In the genomic region with DNA sequence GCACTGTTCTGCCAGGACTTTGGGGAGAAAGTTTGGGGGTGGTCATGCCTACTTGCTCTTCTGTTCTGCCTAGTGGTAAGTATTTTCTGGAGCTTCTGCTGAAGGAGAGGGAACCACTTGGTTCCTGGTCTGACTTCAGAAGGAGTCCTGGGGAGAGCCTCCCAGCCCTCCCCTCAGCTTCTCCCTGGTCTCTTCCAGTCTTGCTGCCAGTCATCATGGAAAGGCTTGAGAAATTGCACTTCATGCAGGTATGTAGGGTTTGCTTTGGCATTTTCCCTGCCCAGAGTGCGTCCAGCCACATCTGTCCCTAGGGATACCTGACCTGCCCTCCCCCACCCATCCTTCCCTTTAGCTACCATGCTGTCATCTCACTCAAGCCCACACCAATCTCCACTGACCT, we compare ENCODE assay signal across 17 cellular contexts. TPM values are rescaled to one million over a fixed set of nuclear protein-coding genes. Genes with fewer than 3 reads are reported as not detected.
DNase-seq lines count a peak whose midpoint lies in the region; TF ChIP-seq lines count a peak whose summit lies in the region.
"Had no signal": no experiment of that assay in that cellular context is flagged by ENCODE, and none has a peak within 500 bp of the region (broad histone marks: within the 10 kb centered on the region; RNA-seq: fewer than 3 reads in every experiment).

No MANE protein-coding gene starts in this region.

- no peaks in the 10 kb centered on the region for H3K9me3 ChIP-seq in HEK293 (ENCODE audit: control insufficient read depth, insufficient read depth, low read depth, low read length)
- no peaks in the 10 kb centered on the region for H3K9me3 ChIP-seq in PC-9 (ENCODE audit: insufficient read depth, low read depth)
- H3K9me3 ChIP-seq: BLaER1, Caco-2, HAP-1 had no signal

- no TSS peak for BruUV-seq in PC-9 (replicated peaks; lab: Mats Ljungman, UMichigan)

- DNase-seq in activated T-cell treated with anti-CD3 and anti-CD28 coated beads, Interleukin-2, amount 50 U/mL, for 24 hours, result peak; percentile 11
- no peak for DNase-seq in activated T-cell treated with anti-CD3 and anti-CD28 coated beads, Interleukin-2, amount 50 U/mL, for 48 hours
- no peak for DNase-seq in nephron progenitor cell
- DNase-seq in PC-9, result no peak
- DNase-seq in effector CD4-positive, alpha-beta T cell, result no peak
- DNase-seq: CD4-positive, CD25-positive, alpha-beta regulatory T cell; CD8-positive, alpha-beta T cell; DMS153; DND-41; GOT3 had no signal

- H3K27me3 ChIP-seq in PC-9 (ENCODE audit: insufficient read depth, low read depth), result no peaks in the 10 kb centered on the region
- H3K27me3 ChIP-seq: BLaER1 had no signal

- TF ChIP-seq CTCF in HEK293 (tag by site-specific recombination; IDR thresholded peaks at IDR 0.05), result no peak
- no peak for TF ChIP-seq CTCF in nephron progenitor cell (IDR thresholded peaks at IDR 0.05)
- no peak for TF ChIP-seq CTCF in PC-9 (conservative IDR thresholded peaks at IDR 0.05)

- no peak overlapping the region for H3K27ac ChIP-seq in HEK293 (ENCODE audit: extremely low read depth, low read depth, low read length)
- H3K27ac ChIP-seq in PC-9, result no peak overlapping the region
- H3K27ac ChIP-seq: 22Rv1, BLaER1, C4-2B had no signal

- no peaks in the 10 kb centered on the region for H3K27me3 Mint-ChIP-seq in activated T-cell treated with anti-CD3 and anti-CD28 coated beads, Interleukin-2, amount 50 U/mL, for 24 hours
- no peaks in the 10 kb centered on the region for H3K27me3 Mint-ChIP-seq in nephron progenitor cell (ENCODE audit: low read depth, poor library complexity)
- H3K27me3 Mint-ChIP-seq: B cell; CD4-positive, CD25-positive, alpha-beta regulatory T cell had no signal

- no peak overlapping the region for H2AFZ ChIP-seq in PC-9

- H3K4me3 ChIP-seq in HEK293 (ENCODE audit: low read depth, low read length) (no peak overlapping the region), PC-9 (no peak overlapping the region)
- H3K4me3 ChIP-seq: BLaER1, HAP-1 had no signal

- no peaks in the 10 kb centered on the region for H3K79me2 ChIP-seq in PC-9 (ENCODE audit: low read depth)

- H3K9me3 Mint-ChIP-seq in activated T-cell treated with anti-CD3 and anti-CD28 coated beads, Interleukin-2, amount 50 U/mL, for 24 hours, result no peaks in the 10 kb centered on the region
- H3K9me3 Mint-ChIP-seq in nephron progenitor cell, result no peaks in the 10 kb centered on the region
- H3K9me3 Mint-ChIP-seq: CD4-positive, CD25-positive, alpha-beta regulatory T cell; CD8-positive, alpha-beta T cell had no signal

- H3K36me3 Mint-ChIP-seq in activated T-cell treated with anti-CD3 and anti-CD28 coated beads, Interleukin-2, amount 50 U/mL, for 24 hours (ENCODE audit: low read depth), result peaks cover 87% of the 10 kb centered on the region
- peaks cover 54% of the 10 kb centered on the region for H3K36me3 Mint-ChIP-seq in nephron progenitor cell (ENCODE audit: low read depth)

- no peaks in the 10 kb centered on the region for H4K20me1 ChIP-seq in PC-9 (ENCODE audit: insufficient read depth)
- H4K20me1 ChIP-seq: BLaER1 had no signal

- H3K4me2 ChIP-seq in PC-9, result no peak overlapping the region
- H3K4me2 ChIP-seq: BLaER1 had no signal

- no peaks in the 10 kb centered on the region for H3K4me1 ChIP-seq in HEK293 (ENCODE audit: control insufficient read depth, insufficient read depth, low read length)
- no peaks in the 10 kb centered on the region for H3K4me1 ChIP-seq in PC-9 (replicated peaks; ENCODE audit: insufficient read depth)
- H3K4me1 ChIP-seq: Caco-2, HAP-1 had no signal

- H3K27ac Mint-ChIP-seq in activated T-cell treated with anti-CD3 and anti-CD28 coated beads, Interleukin-2, amount 50 U/mL, for 24 hours, result no peak overlapping the region
- H3K27ac Mint-ChIP-seq in nephron progenitor cell, result peak overlapping the region; percentile 85
- H3K27ac Mint-ChIP-seq: B cell; CD8-positive, alpha-beta T cell had no signal

- peaks cover 7% of the 10 kb centered on the region for H3K4me1 Mint-ChIP-seq in activated T-cell treated with anti-CD3 and anti-CD28 coated beads, Interleukin-2, amount 50 U/mL, for 24 hours (ENCODE audit: low read depth)
- H3K4me1 Mint-ChIP-seq in nephron progenitor cell, result peaks cover 26% of the 10 kb centered on the region
- H3K4me1 Mint-ChIP-seq: B cell had no signal

- H3K4me3 Mint-ChIP-seq in activated T-cell treated with anti-CD3 and anti-CD28 coated beads, Interleukin-2, amount 50 U/mL, for 24 hours, result no peak overlapping the region
- H3K4me3 Mint-ChIP-seq in nephron progenitor cell, result no peak overlapping the region
- H3K4me3 Mint-ChIP-seq: B cell; CD4-positive, CD25-positive, alpha-beta regulatory T cell; CD8-positive, alpha-beta T cell had no signal

- POLR2A ChIA-PET in HEK293 (lab: Yijun Ruan, JAX) (interaction anchor here (1.1 kb wide), 1 partner anchor 11 kb away, joined by 3 read pairs; a partner anchor contains a TSS), PC-9 (lab: Charles Lee; ENCODE audit: unreplicated experiment) (no interaction called here)

- CTCF ChIA-PET in HEK293 (lab: Yijun Ruan, JAX) (interaction anchor here (0.6 to 3.2 kb wide), 3 partner anchors 101 to 503 kb away, joined by 3 to 15 read pairs (median 4); no protein-coding TSS in a partner anchor), PC-9 (lab: Charles Lee) (no interaction called here)

- 0 out of 2 replicates have a peak, but pooled peaks cover 1% of the 10 kb centered on the region for H3F3A ChIP-seq in PC-9 (ENCODE audit: insufficient read depth, low read depth)

- H3K36me3 ChIP-seq in HEK293 (ENCODE audit: control insufficient read depth in 2 of 2, insufficient read depth in 1 of 2, low read length in 2 of 2) (peaks cover 4 to 83% of the 10 kb centered on the region in 2 experiments; a peak in 2 of 3 replicates), PC-9 (ENCODE audit: low read depth) (no peaks in the 10 kb centered on the region)

- H3K9me2 ChIP-seq in PC-9 (ENCODE audit: insufficient read depth), result no peaks in the 10 kb centered on the region

- intact Hi-C loops in PC-9 (cut with micrococcal nuclease; ENCODE audit: unreplicated experiment), result no loop called here

TF ChIP-seq in HEK293, 187 proteins besides CTCF, POLR2A, EP300 and RAD21:
- no peak for TF ChIP-seq OVOL3 (tag by site-specific recombination; IDR thresholded peaks at IDR 0.05)
- TF ChIP-seq, protein P1, sequence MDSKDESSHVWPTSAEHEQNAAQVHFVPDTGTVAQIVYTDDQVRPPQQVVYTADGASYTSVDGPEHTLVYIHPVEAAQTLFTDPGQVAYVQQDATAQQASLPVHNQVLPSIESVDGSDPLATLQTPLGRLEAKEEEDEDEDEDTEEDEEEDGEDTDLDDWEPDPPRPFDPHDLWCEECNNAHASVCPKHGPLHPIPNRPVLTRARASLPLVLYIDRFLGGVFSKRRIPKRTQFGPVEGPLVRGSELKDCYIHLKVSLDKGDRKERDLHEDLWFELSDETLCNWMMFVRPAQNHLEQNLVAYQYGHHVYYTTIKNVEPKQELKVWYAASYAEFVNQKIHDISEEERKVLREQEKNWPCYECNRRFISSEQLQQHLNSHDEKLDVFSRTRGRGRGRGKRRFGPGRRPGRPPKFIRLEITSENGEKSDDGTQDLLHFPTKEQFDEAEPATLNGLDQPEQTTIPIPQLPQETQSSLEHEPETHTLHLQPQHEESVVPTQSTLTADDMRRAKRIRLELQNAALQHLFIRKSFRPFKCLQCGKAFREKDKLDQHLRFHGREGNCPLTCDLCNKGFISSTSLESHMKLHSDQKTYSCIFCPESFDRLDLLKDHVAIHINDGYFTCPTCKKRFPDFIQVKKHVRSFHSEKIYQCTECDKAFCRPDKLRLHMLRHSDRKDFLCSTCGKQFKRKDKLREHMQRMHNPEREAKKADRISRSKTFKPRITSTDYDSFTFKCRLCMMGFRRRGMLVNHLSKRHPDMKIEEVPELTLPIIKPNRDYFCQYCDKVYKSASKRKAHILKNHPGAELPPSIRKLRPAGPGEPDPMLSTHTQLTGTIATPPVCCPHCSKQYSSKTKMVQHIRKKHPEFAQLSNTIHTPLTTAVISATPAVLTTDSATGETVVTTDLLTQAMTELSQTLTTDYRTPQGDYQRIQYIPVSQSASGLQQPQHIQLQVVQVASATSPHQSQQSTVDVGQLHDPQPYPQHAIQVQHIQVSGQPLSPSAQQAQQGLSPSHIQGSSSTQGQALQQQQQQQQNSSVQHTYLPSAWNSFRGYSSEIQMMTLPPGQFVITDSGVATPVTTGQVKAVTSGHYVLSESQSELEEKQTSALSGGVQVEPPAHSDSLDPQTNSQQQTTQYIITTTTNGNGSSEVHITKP (tag by site-specific recombination; IDR thresholded peaks at IDR 0.05), result peak; percentile 41; the same call in 1 of the 2 replicates
TF ChIP-seq in HEK293: peak in this region for 1.

RNA-seq across cellular contexts. Expression of a gene that starts 11.1 kb away (rescaled TPM):
- 16.2 and 19.7 TPM in 2 replicates for total RNA-seq in PC-9 (2021)

RNA-seq across cellular contexts. Expression of a gene that starts 18.2 kb away (rescaled TPM):
- 5.3 and 5.4 TPM in 2 replicates for total RNA-seq in PC-9 (2021)

RNA-seq across cellular contexts. Expression of a gene that starts 18.5 kb away (rescaled TPM):
- 7.1 and 9.7 TPM in 2 replicates for total RNA-seq in PC-9 (2021)
